In genomic region chr3:24155291-24155690, GRCh38 we compare ENCODE assay signal across 1 cellular context.
TF ChIP-seq lines count a peak whose summit lies in the region.

No MANE protein-coding gene starts in this region.

TF ChIP-seq in A549, 52 proteins besides CTCF, POLR2A, EP300 and RAD21 (continued from another document):
- TF ChIP-seq, protein P1, sequence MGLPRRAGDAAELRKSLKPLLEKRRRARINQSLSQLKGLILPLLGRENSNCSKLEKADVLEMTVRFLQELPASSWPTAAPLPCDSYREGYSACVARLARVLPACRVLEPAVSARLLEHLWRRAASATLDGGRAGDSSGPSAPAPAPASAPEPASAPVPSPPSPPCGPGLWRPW (IDR thresholded peaks at IDR 0.05), result no peak
- TF ChIP-seq ELK1 (IDR thresholded peaks at IDR 0.05; ENCODE audit: low read depth, low read length), result no peak
- no peak for TF ChIP-seq HOXB13 (CRISPR knock-in tag; IDR thresholded peaks at IDR 0.05; ENCODE audit: low read depth)
- TF ChIP-seq, protein P2, sequence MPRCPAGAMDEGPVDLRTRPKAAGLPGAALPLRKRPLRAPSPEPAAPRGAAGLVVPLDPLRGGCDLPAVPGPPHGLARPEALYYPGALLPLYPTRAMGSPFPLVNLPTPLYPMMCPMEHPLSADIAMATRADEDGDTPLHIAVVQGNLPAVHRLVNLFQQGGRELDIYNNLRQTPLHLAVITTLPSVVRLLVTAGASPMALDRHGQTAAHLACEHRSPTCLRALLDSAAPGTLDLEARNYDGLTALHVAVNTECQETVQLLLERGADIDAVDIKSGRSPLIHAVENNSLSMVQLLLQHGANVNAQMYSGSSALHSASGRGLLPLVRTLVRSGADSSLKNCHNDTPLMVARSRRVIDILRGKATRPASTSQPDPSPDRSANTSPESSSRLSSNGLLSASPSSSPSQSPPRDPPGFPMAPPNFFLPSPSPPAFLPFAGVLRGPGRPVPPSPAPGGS (IDR thresholded peaks at IDR 0.05), result no peak
